26 cellular contexts compared by ENCODE assay signal in genomic region chr5:71714911-71715310, GRCh38. TPM values are rescaled to one million over a fixed set of nuclear protein-coding genes. Genes with fewer than 3 reads are reported as not detected.
"Had no signal": no experiment of that assay in that cellular context is flagged by ENCODE, and none has a peak within 500 bp of the region (broad histone marks: within the 10 kb centered on the region; RNA-seq: fewer than 3 reads in every experiment).

No MANE protein-coding gene starts in this region.

- H3K27ac ChIP-seq: PC-9, Peyer's patch, SJCRH30 had no signal

- H3K9me3 ChIP-seq: MG63, Peyer's patch, SJCRH30 had no signal

- H3K36me3 ChIP-seq: MG63, Peyer's patch, SJCRH30 had no signal

- DNase-seq: KBM-7, MG63, NCI-H1092, NCI-H1105 treated with DMSO at 0.1 percent for 48 hours, NCI-H1417 treated with DMSO at 0.1 percent for 48 hours, NCI-H146, NCI-H1694 treated with DMSO at 0.1 percent for 48 hours, NCI-H1930, NCI-H2081, NCI-H2107, NCI-H2171 treated with DMSO at 0.1 percent for 48 hours, NCI-H345, NCI-H446 treated with DMSO at 0.1 percent for 48 hours, NCI-H510A treated with DMSO at 0.1 percent for 48 hours, NCI-H526, NCI-H82, PC-9, Peyer's patch, SHP77 treated with DMSO at 0.1 percent for 48 hours, SJCRH30, T-helper 1 cell had no signal

- H3K4me3 ChIP-seq: MG63, PC-9, Peyer's patch, SJCRH30 had no signal

- H3K4me1 ChIP-seq: Peyer's patch, SJCRH30 had no signal

- H3K27me3 ChIP-seq: SJCRH30 had no signal

RNA-seq across cellular contexts. Expression of gene CARTPT, which starts 4.2 kb away (rescaled TPM):
- total RNA-seq: HT-29, LHCN-M2, OCI-LY7, PC-9, Peyer's patch, Right ventricle myocardium inferior, RPMI7951, SJCRH30 had no signal
